Comparison of ENCODE assay signal across 17 cellular contexts in the genomic region with DNA sequence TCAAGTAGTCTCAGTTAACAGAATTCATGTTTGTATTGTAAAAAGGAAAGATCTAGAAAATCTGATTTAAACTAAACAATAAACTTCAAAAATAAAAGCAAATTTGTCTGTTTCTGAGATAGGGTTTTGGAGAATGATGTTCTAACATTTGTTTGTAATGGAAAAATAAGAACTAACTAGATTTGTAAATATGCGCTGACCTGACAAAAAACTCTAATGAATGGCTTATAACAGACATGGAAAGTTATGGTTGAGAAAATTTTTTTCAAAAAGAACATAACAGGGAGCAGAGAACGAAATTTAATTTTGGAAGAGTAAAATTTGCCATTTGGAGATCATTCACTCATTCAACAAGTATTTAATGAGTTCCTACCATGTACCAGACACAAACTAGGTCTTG.
DNase-seq lines count a peak whose midpoint lies in the region; ATAC-seq and TF ChIP-seq lines count a peak whose summit lies in the region.
"Had no signal": no experiment of that assay in that cellular context is flagged by ENCODE, and none has a peak within 500 bp of the region (broad histone marks: within the 10 kb centered on the region; RNA-seq: fewer than 3 reads in every experiment).

No MANE protein-coding gene starts in this region.

- H3K9ac ChIP-seq in PC-3 (ENCODE audit: low read length) = no peak overlapping the region

- in situ Hi-C loops in brain microvascular endothelial cell (cut with HindIII; ENCODE audit: low pct_ligation_motif_present, low sequenced_read_pairs) = no loop called here

- H3K9me2 ChIP-seq in PC-3 (replicated peaks; ENCODE audit: low read length) = no peaks in the 10 kb centered on the region

- H3F3A ChIP-seq in PC-3 (ENCODE audit: low read length, unreplicated experiment) = no peaks in the 10 kb centered on the region

- H4K20me1 ChIP-seq in PC-3 (ENCODE audit: low read length) (no peaks in the 10 kb centered on the region), osteoblast (ENCODE audit: insufficient read depth, low read length) (no peaks in the 10 kb centered on the region)

- no peak overlapping the region; the same call in 1 of the 2 replicates for H3K4me3 ChIP-seq in ACC112 (ENCODE audit: low read depth, low read length)
- no peak overlapping the region for H3K4me3 ChIP-seq in PC-3 (ENCODE audit: low read length)
- H3K4me3 ChIP-seq in brain microvascular endothelial cell (ENCODE audit: low read depth, low read length) = no peak overlapping the region
- H3K4me3 ChIP-seq in osteoblast (ENCODE audit: insufficient read depth, low read length) = no peak overlapping the region
- H3K4me3 ChIP-seq in right atrium auricular region = no peak overlapping the region

- H3K9me3 ChIP-seq in PC-3 (ENCODE audit: low read length) (no peaks in the 10 kb centered on the region), osteoblast (ENCODE audit: low read depth, low read length) (no peaks in the 10 kb centered on the region), right atrium auricular region (peaks cover 0 to 6% of the 10 kb centered on the region in 2 donors)

- H3K4me1 ChIP-seq in ACC112 (ENCODE audit: control insufficient read depth, insufficient read depth, low read length, unreplicated experiment) (peaks cover 38% of the 10 kb centered on the region), PC-3 (ENCODE audit: insufficient read depth, low read length) (peaks cover 26% of the 10 kb centered on the region), osteoblast (ENCODE audit: insufficient read depth, low read length) (peaks cover 22% of the 10 kb centered on the region), right atrium auricular region (no peaks in the 10 kb centered on the region)

- TF ChIP-seq CTCF in PC-3 (conservative IDR thresholded peaks at IDR 0.05; ENCODE audit: low read depth, low read length) (no peak), brain microvascular endothelial cell (IDR thresholded peaks at IDR 0.05; ENCODE audit: low read depth, low read length, missing control alignments) (no peak), osteoblast (IDR thresholded peaks at IDR 0.05; ENCODE audit: extremely low read depth, low read depth, low read length) (no peak), right atrium auricular region (IDR thresholded peaks at IDR 0.05) (no peak)

- DNase-seq in PC-3 (no peak), brain microvascular endothelial cell (no peak), osteoblast (ENCODE audit: insufficient read length, low spot score, missing footprints) (no peak), right atrium auricular region (ENCODE audit: low spot score) (no peak)
- DNase-seq: CD4-positive, CD25-positive, alpha-beta regulatory T cell; H9; Kasumi-1; NCI-H1417; NCI-H187; NCI-H446 treated with DMSO at 0.1 percent for 48 hours; NCI-H526 treated with DMSO at 0.1 percent for 48 hours; RPMI8226; SHP77 treated with DMSO at 0.1 percent for 48 hours; T-cell had no signal

- BruUV-seq in PC-3 (replicated peaks; lab: Mats Ljungman, UMichigan) = no TSS peak

- H3K27ac ChIP-seq in ACC112 (ENCODE audit: low read depth, low read length) (peak overlapping the region; percentile 69), PC-3 (ENCODE audit: low read length) (peak overlapping the region; percentile 2; the same call in 1 of the 2 replicates), brain microvascular endothelial cell (peak overlapping the region; percentile 64), osteoblast (ENCODE audit: low read depth, low read length) (peak overlapping the region; percentile 74), right atrium auricular region (no peak overlapping the region)

- peak overlapping the region; percentile 52 for H2AFZ ChIP-seq in ACC112 (ENCODE audit: low read length, unreplicated experiment)
- H2AFZ ChIP-seq in PC-3 (ENCODE audit: low read length) = 0 out of 2 replicates have a peak overlapping the region, but pooled peaks have one; percentile 41
- no peak overlapping the region for H2AFZ ChIP-seq in osteoblast (ENCODE audit: low read length)

- H3K79me2 ChIP-seq in ACC112 (ENCODE audit: control insufficient read depth, insufficient read depth, low read length, unreplicated experiment) = no peaks in the 10 kb centered on the region
- no peaks in the 10 kb centered on the region for H3K79me2 ChIP-seq in PC-3 (ENCODE audit: low read length)
- H3K79me2 ChIP-seq in osteoblast (ENCODE audit: insufficient read depth, low read length) = no peaks in the 10 kb centered on the region

- 0 out of 2 replicates have a peak overlapping the region, but pooled peaks have one; percentile 23 for H3K4me2 ChIP-seq in PC-3 (ENCODE audit: low read length)
- no peak overlapping the region for H3K4me2 ChIP-seq in osteoblast (ENCODE audit: insufficient read depth, low read length)

- POLR2A ChIA-PET in PC-3 (lab: Charles Lee; ENCODE audit: unreplicated experiment) = no interaction called here

- ATAC-seq in PC-3 (no peak), esophagus mucosa (no peak), GM21515 (IDR thresholded peaks at IDR 0.05; ENCODE audit: unreplicated experiment) (no peak)
- ATAC-seq: T-cell had no signal

- H3K27me3 ChIP-seq in ACC112 (ENCODE audit: insufficient read depth, low read length) (no peaks in the 10 kb centered on the region), PC-3 (ENCODE audit: low read length) (no peaks in the 10 kb centered on the region), brain microvascular endothelial cell (replicated peaks) (no peaks in the 10 kb centered on the region), osteoblast (ENCODE audit: insufficient read depth, low read length) (no peaks in the 10 kb centered on the region), right atrium auricular region (no peaks in the 10 kb centered on the region)

- H3K36me3 ChIP-seq in ACC112 (ENCODE audit: insufficient read depth, low read length) (peaks cover 6% of the 10 kb centered on the region; the same call in 1 of the 2 replicates), PC-3 (ENCODE audit: low read depth, low read length) (no peaks in the 10 kb centered on the region), brain microvascular endothelial cell (replicated peaks) (no peaks in the 10 kb centered on the region), osteoblast (ENCODE audit: insufficient read depth, low read length) (no peaks in the 10 kb centered on the region), right atrium auricular region (no peaks in the 10 kb centered on the region)

- intact Hi-C loops in PC-3 (cut with micrococcal nuclease) = no loop called here

- CTCF ChIA-PET in PC-3 (lab: Charles Lee) = no interaction called here

Comparison
In these comparisons a context has a peak if more than half of its experiments do, and no peak if none do; other contexts are left out.
1. H3K27ac ChIP-seq: peak in ACC112 (single experiment), PC-3 (single experiment), brain microvascular endothelial cell (single experiment) and osteoblast (single experiment); none in right atrium auricular region (0 of 2).